14 cellular contexts compared by ENCODE assay signal in the genomic region with DNA sequence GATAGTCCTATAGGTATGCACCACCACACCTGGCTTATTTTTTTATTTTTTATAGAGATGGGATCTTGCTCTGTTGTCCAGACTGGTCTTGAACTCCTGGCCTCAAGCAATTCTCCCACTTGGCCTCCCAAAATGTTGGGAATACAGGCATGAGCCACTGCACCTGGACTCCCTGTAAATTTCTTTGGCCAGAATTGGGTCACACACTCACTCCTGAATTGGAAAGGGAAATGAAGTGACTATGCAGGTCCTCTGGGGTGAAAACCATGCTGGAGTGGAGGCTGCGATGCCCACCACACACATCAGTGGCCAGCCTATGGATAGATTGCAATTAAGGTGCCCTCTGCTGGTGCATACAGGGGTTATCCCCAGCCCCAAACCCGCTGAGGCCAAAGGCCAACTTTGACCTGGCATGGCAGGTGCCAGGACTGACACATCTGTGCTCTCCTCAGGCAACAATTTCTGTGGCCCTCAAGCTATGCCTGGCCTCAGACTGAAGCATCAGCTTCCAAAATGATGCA.
DNase-seq lines count a peak whose midpoint lies in the region; TF ChIP-seq lines count a peak whose summit lies in the region.
"Had no signal": no experiment of that assay in that cellular context is flagged by ENCODE, and none has a peak within 500 bp of the region (broad histone marks: within the 10 kb centered on the region; RNA-seq: fewer than 3 reads in every experiment).

No MANE protein-coding gene starts in this region.

- no peak overlapping the region for H2AFZ ChIP-seq in neural progenitor cell (replicated peaks)

- H3K4me3 Mint-ChIP-seq in neural progenitor cell (no peak overlapping the region), Calu3 (ENCODE audit: low read depth, unreplicated experiment) (no peak overlapping the region)
- no peak overlapping the region for H3K4me3 Mint-ChIP-seq in activated CD4-positive, alpha-beta T cell treated with anti-CD3 and anti-CD28 coated beads, Interleukin-2, amount 10 ng/mL, durations not matched to agents 7 days and 5 days
- H3K4me3 Mint-ChIP-seq: activated CD8-positive, alpha-beta T cell treated with anti-CD3 and anti-CD28 coated beads, Interleukin-2, amount 10 ng/mL, durations not matched to agents 7 days and 5 days; activated naive CD8-positive, alpha-beta T cell; naive thymus-derived CD8-positive, alpha-beta T cell had no signal

- H3K9ac ChIP-seq in neural progenitor cell: no peak overlapping the region

- no peak overlapping the region for H3K4me2 ChIP-seq in neural progenitor cell

- H3K9me3 Mint-ChIP-seq in neural progenitor cell (no peaks in the 10 kb centered on the region), Calu3 (ENCODE audit: low read depth, unreplicated experiment) (peaks cover 6% of the 10 kb centered on the region)
- peaks cover 8% of the 10 kb centered on the region for H3K9me3 Mint-ChIP-seq in activated CD4-positive, alpha-beta T cell treated with anti-CD3 and anti-CD28 coated beads, Interleukin-2, amount 10 ng/mL, durations not matched to agents 7 days and 5 days

- CTCF ChIA-PET in activated CD4-positive, alpha-beta T cell treated with anti-CD3 and anti-CD28 coated beads, Interleukin-2, amount 10 ng/mL, durations not matched to agents 7 days and 5 days (lab: Charles Lee): no interaction called here
- CTCF ChIA-PET in Calu3 (lab: Charles Lee): no interaction called here

- H3K27ac Mint-ChIP-seq in neural progenitor cell (no peak overlapping the region), Calu3 (ENCODE audit: unreplicated experiment) (no peak overlapping the region)
- no peak overlapping the region for H3K27ac Mint-ChIP-seq in activated CD4-positive, alpha-beta T cell treated with anti-CD3 and anti-CD28 coated beads, Interleukin-2, amount 10 ng/mL, durations not matched to agents 7 days and 5 days
- H3K27ac Mint-ChIP-seq: activated CD8-positive, alpha-beta T cell treated with anti-CD3 and anti-CD28 coated beads, Interleukin-2, amount 10 ng/mL, durations not matched to agents 7 days and 5 days; activated naive CD8-positive, alpha-beta T cell; naive thymus-derived CD8-positive, alpha-beta T cell had no signal

- peaks cover 44% of the 10 kb centered on the region for H3K4me1 ChIP-seq in neural progenitor cell

- no peaks in the 10 kb centered on the region for H4K20me1 ChIP-seq in neural progenitor cell (ENCODE audit: low read depth)

- peak; percentile 12 for DNase-seq in DMS53 (lab: John Stamatoyannopoulos, UW)
- DNase-seq in DMS53 treated with DMSO at 0.1 percent for 48 hours (lab: John Stamatoyannopoulos, UW; ENCODE audit: unreplicated experiment): no peak
- no peak for DNase-seq in cardiac fibroblast (ENCODE audit: low read depth in 2 of 2)
- DNase-seq in neural progenitor cell (ENCODE audit: low spot score): no peak
- no peak for DNase-seq in activated CD4-positive, alpha-beta T cell treated with anti-CD3 and anti-CD28 coated beads, Interleukin-2, amount 10 ng/mL, durations not matched to agents 7 days and 5 days
- DNase-seq in Calu3: no peak
- DNase-seq in SHP77 (lab: John Stamatoyannopoulos, UW): no peak
- DNase-seq: activated CD8-positive, alpha-beta T cell treated with anti-CD3 and anti-CD28 coated beads, Interleukin-2, amount 10 ng/mL, durations not matched to agents 7 days and 5 days; effector memory CD4-positive, alpha-beta T cell; naive thymus-derived CD8-positive, alpha-beta T cell; NCI-H774 had no signal

- H3K4me3 ChIP-seq in cardiac fibroblast (replicated peaks in 1 of 2; ENCODE audit: low read depth in 2 of 2, low read length in 2 of 2) (no peak overlapping the region), neural progenitor cell (no peak overlapping the region)
- H3K4me3 ChIP-seq: MG63 had no signal

- H3F3A ChIP-seq in neural progenitor cell (ENCODE audit: low read depth): peaks cover 8% of the 10 kb centered on the region

- POLR2A ChIA-PET in activated CD4-positive, alpha-beta T cell treated with anti-CD3 and anti-CD28 coated beads, Interleukin-2, amount 10 ng/mL, durations not matched to agents 7 days and 5 days (lab: Charles Lee): no interaction called here

- H3K27me3 ChIP-seq in neural progenitor cell: no peaks in the 10 kb centered on the region
- H3K27me3 ChIP-seq: MG63 had no signal

- no peak overlapping the region for H3K27ac ChIP-seq in neural progenitor cell

- BruUV-seq in Calu3 (replicated peaks; lab: Mats Ljungman, UMichigan): no TSS peak

- TF ChIP-seq CTCF in LNCAP (IDR thresholded peaks at IDR 0.05) (peak; percentile 45), cardiac fibroblast (IDR thresholded peaks at IDR 0.05; ENCODE audit: low read depth, low read length) (peak; percentile 43), neural progenitor cell (IDR thresholded peaks at IDR 0.05) (peak; percentile 39), Calu3 (IDR thresholded peaks at IDR 0.05; ENCODE audit: unreplicated experiment) (no peak)

- H3K36me3 Mint-ChIP-seq in neural progenitor cell: peaks cover 1% of the 10 kb centered on the region
- H3K36me3 Mint-ChIP-seq in activated CD4-positive, alpha-beta T cell treated with anti-CD3 and anti-CD28 coated beads, Interleukin-2, amount 10 ng/mL, durations not matched to agents 7 days and 5 days (ENCODE audit: low read depth): no peaks in the 10 kb centered on the region
- H3K36me3 Mint-ChIP-seq in Calu3 (ENCODE audit: insufficient read depth, unreplicated experiment): peaks cover 38% of the 10 kb centered on the region

- H3K27me3 Mint-ChIP-seq in neural progenitor cell (ENCODE audit: insufficient read depth, low read depth) (peaks cover 6% of the 10 kb centered on the region), Calu3 (ENCODE audit: unreplicated experiment) (no peaks in the 10 kb centered on the region)
- H3K27me3 Mint-ChIP-seq in activated CD4-positive, alpha-beta T cell treated with anti-CD3 and anti-CD28 coated beads, Interleukin-2, amount 10 ng/mL, durations not matched to agents 7 days and 5 days: peaks cover 1% of the 10 kb centered on the region

- H3K36me3 ChIP-seq in neural progenitor cell: no peaks in the 10 kb centered on the region

- intact Hi-C loops in Calu3 (cut with micrococcal nuclease; ENCODE audit: unreplicated experiment): loop anchor here (10.0 kb wide), 1 partner anchor 482 kb away; no protein-coding TSS in a partner anchor

- peaks cover 59% of the 10 kb centered on the region for H3K4me1 Mint-ChIP-seq in neural progenitor cell
- H3K4me1 Mint-ChIP-seq in activated CD4-positive, alpha-beta T cell treated with anti-CD3 and anti-CD28 coated beads, Interleukin-2, amount 10 ng/mL, durations not matched to agents 7 days and 5 days: peaks cover 20% of the 10 kb centered on the region
- H3K4me1 Mint-ChIP-seq in Calu3 (ENCODE audit: low read depth, unreplicated experiment): peaks cover 31% of the 10 kb centered on the region

- no peaks in the 10 kb centered on the region for H3K79me2 ChIP-seq in neural progenitor cell (ENCODE audit: low read depth)

- no peaks in the 10 kb centered on the region for H3K9me3 ChIP-seq in neural progenitor cell (ENCODE audit: low read depth)
